Comparison of ENCODE assay signal across 8 cellular contexts in genomic region chr4:16226816-16227461, GRCh38. TPM values are rescaled to one million over a fixed set of nuclear protein-coding genes. Genes with fewer than 3 reads are reported as not detected.
DNase-seq lines count a peak whose midpoint lies in the region; ATAC-seq and TF ChIP-seq lines count a peak whose summit lies in the region.

No MANE protein-coding gene starts in this region.

- DNase-seq in GM10248 (ENCODE audit: extremely low spot score) (peak; percentile 48), H4 (ENCODE audit: low spot score) (peak; percentile 20), Kasumi-1 (lab: John Stamatoyannopoulos, UW) (peak; percentile 34 to 39), dorsolateral prefrontal cortex (peak in 9 of 10 donors; percentile 18 to 73 (median 60)), lower lobe of right lung (peak; percentile 75), AML-193 (lab: John Stamatoyannopoulos, UW) (no peak)
- peak; percentile 17 to 21 for DNase-seq in activated CD4-positive, alpha-beta T cell treated with anti-CD3 and anti-CD28 coated beads, Interleukin-2, amount 50 U/mL, for 24 hours (ENCODE audit: low read depth in 1 of 2, low spot score in 1 of 2)
- peak; percentile 5 to 16 for DNase-seq in stimulated activated CD8-positive, alpha-beta memory T cell treated with anti-CD3 and anti-CD28 coated beads, Interleukin-2, amount 100 ng/mL, for 1 hour (ENCODE audit: low read depth in 2 of 2)

- ATAC-seq in lower lobe of right lung, result peak; percentile 57 to 69

- no peaks in the 10 kb centered on the region for H3K9me3 ChIP-seq in lower lobe of right lung

- TF ChIP-seq CTCF in GM10248 (IDR thresholded peaks at IDR 0.05; ENCODE audit: control extremely low read depth, extremely low read depth, low read depth, missing control alignments) (no peak), dorsolateral prefrontal cortex (IDR thresholded peaks at IDR 0.05 in 54 of 56, conservative IDR thresholded peaks at IDR 0.05 in 2 of 56; ENCODE audit: low read depth in 1 of 56, partially characterized antibody in 56 of 56) (no peak), lower lobe of right lung (IDR thresholded peaks at IDR 0.05) (no peak)

- POLR2A ChIA-PET in GM10248 (lab: Yijun Ruan, JAX), result no interaction called here

- no peaks in the 10 kb centered on the region for H3K36me3 ChIP-seq in lower lobe of right lung

- H3K4me1 ChIP-seq in lower lobe of right lung, result peaks cover 39% of the 10 kb centered on the region

- CTCF ChIA-PET in GM10248 (lab: Yijun Ruan, JAX), result interaction anchor here (1.9 kb wide), 1 partner anchor 21 kb away, joined by 9 read pairs; no protein-coding TSS in a partner anchor

- intact Hi-C loops in dorsolateral prefrontal cortex (cut with DNase I), result loop anchor here in 1 of 2 donors (10.0 kb wide), 1 partner anchor 572 kb away; the partner anchor contains the start of gene FBXL5
- intact Hi-C loops in lower lobe of right lung (cut with DNase I), result no loop called here

- peak overlapping the region; percentile 38 to 93 (median 84) for H3K4me3 ChIP-seq in dorsolateral prefrontal cortex
- H3K4me3 ChIP-seq in lower lobe of right lung, result peak overlapping the region; percentile 69

- H3K27ac ChIP-seq in dorsolateral prefrontal cortex (peak overlapping the region; percentile 79 to 100 (median 96)), lower lobe of right lung (peak overlapping the region; percentile 94)

- no peaks in the 10 kb centered on the region for H3K27me3 ChIP-seq in dorsolateral prefrontal cortex
- no peaks in the 10 kb centered on the region for H3K27me3 ChIP-seq in lower lobe of right lung (ENCODE audit: low read depth)

RNA-seq across cellular contexts. Expression of gene TAPT1, which starts 0.7 kb away (rescaled TPM):
- total RNA-seq in H4 (2014; rRNA removed; shearing (Covaris generic)), result 13.8 and 18.6 TPM in 2 replicates
- total RNA-seq in dorsolateral prefrontal cortex, result 100 to 1,000 TPM in 4 of 120 experiments, 10 to 100 TPM in 116; 59.3 to 107 (median 81.7) TPM
- 72.8 TPM for total RNA-seq in lower lobe of right lung

Comparison
In these comparisons a context has a peak if more than half of its experiments do, and no peak if none do; other contexts are left out.
1. DNase-seq: peak in GM10248 (single experiment), H4 (single experiment), Kasumi-1 (2 of 2), activated CD4-positive, alpha-beta T cell treated with anti-CD3 and anti-CD28 coated beads, Interleukin-2, amount 50 U/mL, for 24 hours (2 of 2), dorsolateral prefrontal cortex (9 of 10), lower lobe of right lung (single experiment) and stimulated activated CD8-positive, alpha-beta memory T cell treated with anti-CD3 and anti-CD28 coated beads, Interleukin-2, amount 100 ng/mL, for 1 hour (2 of 2); none in AML-193 (0 of 2).